16 cellular contexts compared by ENCODE assay signal in genomic region chr18:51169731-51170130, GRCh38. TPM values are rescaled to one million over a fixed set of nuclear protein-coding genes. Genes with fewer than 3 reads are reported as not detected.
DNase-seq lines count a peak whose midpoint lies in the region; ATAC-seq lines count a peak whose summit lies in the region.
"Had no signal": no experiment of that assay in that cellular context is flagged by ENCODE, and none has a peak within 500 bp of the region (broad histone marks: within the 10 kb centered on the region; RNA-seq: fewer than 3 reads in every experiment).

No MANE protein-coding gene starts in this region.

- no peaks in the 10 kb centered on the region for H3K9me3 Mint-ChIP-seq in CD4-positive, CD25-positive, alpha-beta regulatory T cell
- H3K9me3 Mint-ChIP-seq in activated T-helper 2 cell treated with anti-CD3 and anti-CD28 coated beads, Interferon-gamma antibody, Interleukin-2, Interleukin-4, amounts not matched to agents 10 μg/mL and 5 μg/mL and 100 μg/mL, durations not matched to agents 14 hours and 24 hours and 36 hours = no peaks in the 10 kb centered on the region

- H3K27ac Mint-ChIP-seq in CD4-positive, CD25-positive, alpha-beta regulatory T cell = peak overlapping the region; percentile 50 to 82 (median 73)
- peak overlapping the region; percentile 90 for H3K27ac Mint-ChIP-seq in activated T-helper 2 cell treated with anti-CD3 and anti-CD28 coated beads, Interferon-gamma antibody, Interleukin-2, Interleukin-4, amounts not matched to agents 10 μg/mL and 5 μg/mL and 100 μg/mL, durations not matched to agents 14 hours and 24 hours and 36 hours

- H3K27ac ChIP-seq in CD4-positive, CD25-positive, alpha-beta regulatory T cell (ENCODE audit: insufficient read depth, low read length, poor library complexity, severe bottlenecking) = peak overlapping the region; percentile 58
- H3K27ac ChIP-seq: coronary artery, thoracic aorta had no signal

- peak overlapping the region; percentile 59 for H3K4me3 ChIP-seq in CD4-positive, CD25-positive, alpha-beta regulatory T cell (ENCODE audit: low read depth, low read length)
- H3K4me3 ChIP-seq: coronary artery, thoracic aorta had no signal

- H3K9me3 ChIP-seq in CD4-positive, CD25-positive, alpha-beta regulatory T cell (ENCODE audit: control insufficient read depth in 2 of 2, low read length in 2 of 2) = no peaks in the 10 kb centered on the region
- H3K9me3 ChIP-seq: thoracic aorta had no signal

- no peaks in the 10 kb centered on the region for H3K27me3 ChIP-seq in CD4-positive, CD25-positive, alpha-beta regulatory T cell (ENCODE audit: control insufficient read depth, insufficient read depth, low read length)

- ATAC-seq in CD4-positive, CD25-positive, alpha-beta regulatory T cell (ENCODE audit: low read depth in 2 of 2) = no peak
- peak; percentile 44 for ATAC-seq in GM18873 (IDR thresholded peaks at IDR 0.05; ENCODE audit: low FRiP score, unreplicated experiment)
- ATAC-seq in HG02852 (IDR thresholded peaks at IDR 0.05; ENCODE audit: unreplicated experiment) = peak; percentile 51
- ATAC-seq in GM18870 (IDR thresholded peaks at IDR 0.05; ENCODE audit: unreplicated experiment) = no peak

- H3K27me3 Mint-ChIP-seq in CD4-positive, CD25-positive, alpha-beta regulatory T cell = peaks cover 6% of the 10 kb centered on the region
- no peaks in the 10 kb centered on the region for H3K27me3 Mint-ChIP-seq in activated T-helper 2 cell treated with anti-CD3 and anti-CD28 coated beads, Interferon-gamma antibody, Interleukin-2, Interleukin-4, amounts not matched to agents 10 μg/mL and 5 μg/mL and 100 μg/mL, durations not matched to agents 14 hours and 24 hours and 36 hours (ENCODE audit: low read depth)
- H3K27me3 Mint-ChIP-seq: progenitor cell of endocrine pancreas had no signal

- peaks cover 16% of the 10 kb centered on the region for H3K4me1 ChIP-seq in CD4-positive, CD25-positive, alpha-beta regulatory T cell (ENCODE audit: control insufficient read depth, insufficient read depth, low read length, poor library complexity, severe bottlenecking)

- peak in 1 of 3 donors; percentile 45 for DNase-seq in CD4-positive, CD25-positive, alpha-beta regulatory T cell
- DNase-seq in activated T-helper 2 cell treated with anti-CD3 and anti-CD28 coated beads, Interferon-gamma antibody, Interleukin-2, Interleukin-4, amounts not matched to agents 10 μg/mL and 5 μg/mL and 100 μg/mL, durations not matched to agents 14 hours and 24 hours and 36 hours (ENCODE audit: low spot score) = no peak
- DNase-seq in Kasumi-1 (lab: John Stamatoyannopoulos, UW) = no peak
- DNase-seq in globus pallidus (ENCODE audit: low spot score) = no peak
- DNase-seq in NCI-H1694 treated with DMSO at 0.1 percent for 48 hours (lab: John Stamatoyannopoulos, UW) = no peak
- DNase-seq: erythroblast, head of caudate nucleus, NCI-H1930, NCI-H748 treated with DMSO at 0.1 percent for 48 hours, T-helper 9 cell had no signal

- H3K36me3 ChIP-seq in CD4-positive, CD25-positive, alpha-beta regulatory T cell (ENCODE audit: control insufficient read depth, insufficient read depth, low read length) = peaks cover 9% of the 10 kb centered on the region
- H3K36me3 ChIP-seq: thoracic aorta had no signal

- peak overlapping the region in 2 of 4 donors; percentile 21 to 84 for H3K4me3 Mint-ChIP-seq in CD4-positive, CD25-positive, alpha-beta regulatory T cell
- no peak overlapping the region for H3K4me3 Mint-ChIP-seq in activated T-helper 2 cell treated with anti-CD3 and anti-CD28 coated beads, Interferon-gamma antibody, Interleukin-2, Interleukin-4, amounts not matched to agents 10 μg/mL and 5 μg/mL and 100 μg/mL, durations not matched to agents 14 hours and 24 hours and 36 hours (ENCODE audit: low read depth)

- H3K36me3 Mint-ChIP-seq in CD4-positive, CD25-positive, alpha-beta regulatory T cell = peaks cover 5% of the 10 kb centered on the region
- H3K36me3 Mint-ChIP-seq in activated T-helper 2 cell treated with anti-CD3 and anti-CD28 coated beads, Interferon-gamma antibody, Interleukin-2, Interleukin-4, amounts not matched to agents 10 μg/mL and 5 μg/mL and 100 μg/mL, durations not matched to agents 14 hours and 24 hours and 36 hours (ENCODE audit: low read depth) = peaks cover 25% of the 10 kb centered on the region

- H3K4me1 Mint-ChIP-seq in CD4-positive, CD25-positive, alpha-beta regulatory T cell = peaks cover 26 to 72% (median 57%) of the 10 kb centered on the region in 4 donors
- peaks cover 60% of the 10 kb centered on the region for H3K4me1 Mint-ChIP-seq in activated T-helper 2 cell treated with anti-CD3 and anti-CD28 coated beads, Interferon-gamma antibody, Interleukin-2, Interleukin-4, amounts not matched to agents 10 μg/mL and 5 μg/mL and 100 μg/mL, durations not matched to agents 14 hours and 24 hours and 36 hours (ENCODE audit: low read depth)

- intact Hi-C loops in activated T-helper 2 cell treated with anti-CD3 and anti-CD28 coated beads, Interferon-gamma antibody, Interleukin-2, Interleukin-4, amounts not matched to agents 10 μg/mL and 5 μg/mL and 100 μg/mL, durations not matched to agents 14 hours and 24 hours and 36 hours (cut with micrococcal nuclease) = loop anchor here (2.0 to 5.0 kb wide), 3 partner anchors 59 to 268 kb away; no protein-coding TSS in a partner anchor

RNA-seq across cellular contexts. Expression of gene MEX3C, which starts 27.8 kb away (rescaled TPM):
- total RNA-seq in CD4-positive, CD25-positive, alpha-beta regulatory T cell = 84.3 TPM
- polyA plus RNA-seq in CD4-positive, CD25-positive, alpha-beta regulatory T cell = 10 to 100 TPM in 2 of 4 donors, 1 to 10 TPM in 2; 6.4 to 12.9 (median 10.0) TPM
- 48.6 and 49.3 TPM in 2 replicates for total RNA-seq in activated T-helper 2 cell treated with anti-CD3 and anti-CD28 coated beads, Interferon-gamma antibody, Interleukin-2, Interleukin-4, amounts not matched to agents 10 μg/mL and 5 μg/mL and 100 μg/mL, durations not matched to agents 14 hours and 24 hours and 36 hours

Comparison
In these comparisons a context has a peak if more than half of its experiments do, and no peak if none do; other contexts are left out.
1. ATAC-seq: peak in GM18873 (single experiment) and HG02852 (single experiment); none in CD4-positive, CD25-positive, alpha-beta regulatory T cell (0 of 2) and GM18870 (single experiment).